ENCODE assay signal across 1 cellular context in genomic region chr10:131981429-131982184, GRCh38.
TF ChIP-seq lines count a peak whose summit lies in the region.

Gene BNIP3 (minus strand): TSS chr10:131981923. CDS start chr10:131981806, 117 bp downstream.

TF ChIP-seq in HepG2, 621 proteins besides CTCF, POLR2A, EP300 and RAD21 (continued from another document and continues in another):
- TF ChIP-seq CBX1 (IDR thresholded peaks at IDR 0.05; ENCODE audit: low read depth), result peak; percentile 20
- TF ChIP-seq GFI1 (CRISPR knock-in tag; IDR thresholded peaks at IDR 0.05; ENCODE audit: borderline replicate concordance), result peak; percentile 74; the same call in 1 of the 2 replicates
- TF ChIP-seq NFE2L1 (CRISPR knock-in tag; IDR thresholded peaks at IDR 0.05; ENCODE audit: borderline replicate concordance), result no peak
- peak; percentile 89; the same call in 1 of the 2 replicates for TF ChIP-seq ZNF546 (CRISPR knock-in tag; conservative IDR thresholded peaks at IDR 0.05)
- no peak; the same call in 1 of the 2 replicates for TF ChIP-seq MTF2 (CRISPR knock-in tag; IDR thresholded peaks at IDR 0.05; ENCODE audit: borderline replicate concordance)
- TF ChIP-seq IRF9 (CRISPR knock-in tag; IDR thresholded peaks at IDR 0.05; ENCODE audit: borderline replicate concordance), result peak; percentile 50; the same call in 1 of the 2 replicates
- no peak for TF ChIP-seq SOX13 (IDR thresholded peaks at IDR 0.05)
- TF ChIP-seq SOX13 (CRISPR knock-in tag; conservative IDR thresholded peaks at IDR 0.05 in 1 of 2, IDR thresholded peaks at IDR 0.05 in 1 of 2), result peak in 1 of 2 experiments; percentile 24; a peak in 1 of 4 replicates
- no peak for TF ChIP-seq MYNN (CRISPR knock-in tag; IDR thresholded peaks at IDR 0.05; ENCODE audit: low read depth)
- TF ChIP-seq REL (CRISPR knock-in tag; conservative IDR thresholded peaks at IDR 0.05), result peak; percentile 80; the same call in 1 of the 2 replicates
- TF ChIP-seq ZBTB7B (CRISPR knock-in tag; IDR thresholded peaks at IDR 0.05), result peak; percentile 27; the same call in 1 of the 2 replicates
- TF ChIP-seq HMG20A (CRISPR knock-in tag; IDR thresholded peaks at IDR 0.05; ENCODE audit: borderline replicate concordance), result no peak
- TF ChIP-seq ARID2 (CRISPR knock-in tag; IDR thresholded peaks at IDR 0.05; ENCODE audit: borderline replicate concordance), result no peak
- TF ChIP-seq ZNF549 (CRISPR knock-in tag; IDR thresholded peaks at IDR 0.05), result no peak
- peak; percentile 3; the same call in 1 of the 2 replicates for TF ChIP-seq HNF4G (IDR thresholded peaks at IDR 0.05; ENCODE audit: borderline replicate concordance, low read depth, low read length)
- TF ChIP-seq HNF4G (CRISPR knock-in tag; IDR thresholded peaks at IDR 0.05; ENCODE audit: borderline replicate concordance, low read depth), result no peak
- peak; percentile 7; the same call in 1 of the 2 replicates for TF ChIP-seq BCL6 (CRISPR knock-in tag; IDR thresholded peaks at IDR 0.05)
- 0 out of 2 replicates have a peak, but pooled peaks have one; percentile 22 for TF ChIP-seq PREB (CRISPR knock-in tag; IDR thresholded peaks at IDR 0.05)
- TF ChIP-seq ZNF83 (CRISPR knock-in tag; IDR thresholded peaks at IDR 0.05; ENCODE audit: borderline replicate concordance), result 0 out of 2 replicates have a peak, but pooled peaks have one; percentile 23
- peak; percentile 85; the same call in 1 of the 2 replicates for TF ChIP-seq ARID4A (CRISPR knock-in tag; IDR thresholded peaks at IDR 0.05; ENCODE audit: borderline replicate concordance)
- TF ChIP-seq NFKBIZ (CRISPR knock-in tag; IDR thresholded peaks at IDR 0.05), result 0 out of 2 replicates have a peak, but pooled peaks have one; percentile 29
- TF ChIP-seq ZBTB40 (IDR thresholded peaks at IDR 0.05), result no peak
- TF ChIP-seq ZBTB40 (CRISPR knock-in tag; IDR thresholded peaks at IDR 0.05), result peak; percentile 76; the same call in 1 of the 2 replicates
- peak; percentile 90 for TF ChIP-seq ZFY (CRISPR knock-in tag; IDR thresholded peaks at IDR 0.05)
- TF ChIP-seq ZNF296 (CRISPR knock-in tag; conservative IDR thresholded peaks at IDR 0.05), result 0 out of 2 replicates have a peak, but pooled peaks have one; percentile 43
- TF ChIP-seq ZSCAN20 (CRISPR knock-in tag; IDR thresholded peaks at IDR 0.05; ENCODE audit: borderline replicate concordance), result no peak
- TF ChIP-seq HDAC2 (CRISPR knock-in tag; IDR thresholded peaks at IDR 0.05), result peak; percentile 24; the same call in 1 of the 2 replicates
- TF ChIP-seq MLX (CRISPR knock-in tag; IDR thresholded peaks at IDR 0.05), result 0 out of 2 replicates have a peak, but pooled peaks have one; percentile 35
- no peak for TF ChIP-seq U2AF2 (IDR thresholded peaks at IDR 0.05; ENCODE audit: low read depth, low read length)
- peak; percentile 82; the same call in 1 of the 2 replicates for TF ChIP-seq NFKB2 (CRISPR knock-in tag; IDR thresholded peaks at IDR 0.05; ENCODE audit: borderline replicate concordance)
- peak; percentile 92 for TF ChIP-seq SP5 (CRISPR knock-in tag; IDR thresholded peaks at IDR 0.05; ENCODE audit: borderline replicate concordance, low read depth)
- peak; percentile 92 for TF ChIP-seq DRAP1 (CRISPR knock-in tag; IDR thresholded peaks at IDR 0.05)
- no peak for TF ChIP-seq ZNF569 (CRISPR knock-in tag; IDR thresholded peaks at IDR 0.05; ENCODE audit: borderline replicate concordance)
- no peak for TF ChIP-seq ZNF530 (CRISPR knock-in tag; IDR thresholded peaks at IDR 0.05; ENCODE audit: low read depth)
- peak; percentile 93 for TF ChIP-seq ZFX (CRISPR knock-in tag; IDR thresholded peaks at IDR 0.05; ENCODE audit: low read depth)
- peak; percentile 61; the same call in 1 of the 2 replicates for TF ChIP-seq ELF3 (CRISPR knock-in tag; IDR thresholded peaks at IDR 0.05)
- no peak for TF ChIP-seq GMEB2 (CRISPR knock-in tag; IDR thresholded peaks at IDR 0.05; ENCODE audit: low read depth)
- no peak for TF ChIP-seq ZNF12 (CRISPR knock-in tag; IDR thresholded peaks at IDR 0.05)
- TF ChIP-seq YY1 (IDR thresholded peaks at IDR 0.05; ENCODE audit: insufficient read depth, insufficient replicate concordance, low read depth, low read length), result peak; percentile 64
- TF ChIP-seq PRPF4 (IDR thresholded peaks at IDR 0.05; ENCODE audit: low read depth, low read length, poor library complexity, severe bottlenecking), result no peak
- TF ChIP-seq GLI4 (CRISPR knock-in tag; IDR thresholded peaks at IDR 0.05; ENCODE audit: borderline replicate concordance), result 0 out of 2 replicates have a peak, but pooled peaks have one; percentile 44
- TF ChIP-seq ZNF451 (CRISPR knock-in tag; IDR thresholded peaks at IDR 0.05), result peak; percentile 24; the same call in 1 of the 2 replicates
- no peak; the same call in 1 of the 2 replicates for TF ChIP-seq SP2 (CRISPR knock-in tag; IDR thresholded peaks at IDR 0.05)
- TF ChIP-seq KDM5B (CRISPR knock-in tag; IDR thresholded peaks at IDR 0.05; ENCODE audit: borderline replicate concordance), result peak; percentile 92; the same call in 1 of the 2 replicates
- no peak for TF ChIP-seq ATF7 (IDR thresholded peaks at IDR 0.05)
- no peak for TF ChIP-seq ATF7 (CRISPR knock-in tag; IDR thresholded peaks at IDR 0.05)
